20 cellular contexts compared by ENCODE assay signal in genomic region chr6:148186916-148187315, GRCh38.
"Had no signal": no experiment of that assay in that cellular context is flagged by ENCODE, and none has a peak within 500 bp of the region (broad histone marks: within the 10 kb centered on the region; RNA-seq: fewer than 3 reads in every experiment).

No MANE protein-coding gene starts in this region.

- DNase-seq: central memory CD4-positive, alpha-beta T cell; dorsolateral prefrontal cortex; effector CD8-positive, alpha-beta T cell; foreskin fibroblast; hippocampal formation; kidney glomerular epithelial cell; left lung; lower lobe of right lung; mesenchymal stem cell; midbrain; naive B cell; occipital lobe; psoas muscle; stimulated activated CD4-positive, alpha-beta T cell treated with anti-CD3 and anti-CD28 coated beads, Interleukin-12 subunit alpha, Interleukin-12 subunit beta, amount 100 ng/mL, for 4 hours; stimulated activated naive CD4-positive, alpha-beta T cell; trophoblast cell had no signal

- H3K27ac Mint-ChIP-seq: nephron had no signal

- H3K4me1 ChIP-seq: left lung, lower lobe of right lung, psoas muscle had no signal

- H3K4me1 Mint-ChIP-seq: naive B cell, nephron had no signal

- H3K9me3 ChIP-seq: esophagus muscularis mucosa, left lung, lower lobe of right lung, psoas muscle had no signal

- ATAC-seq: left lung, lower lobe of right lung, psoas muscle had no signal

- H3K4me3 Mint-ChIP-seq: naive B cell, nephron had no signal

- H3K36me3 ChIP-seq: esophagus muscularis mucosa, left lung, lower lobe of right lung had no signal

- H3K9me3 Mint-ChIP-seq: nephron had no signal

- H3K27me3 ChIP-seq: esophagus muscularis mucosa, left lung had no signal

- H3K27ac ChIP-seq: coronary artery, dorsolateral prefrontal cortex, esophagus muscularis mucosa, left lung, lower lobe of right lung, parathyroid adenoma, psoas muscle had no signal

- H3K36me3 Mint-ChIP-seq: naive B cell had no signal

- H3K4me3 ChIP-seq: coronary artery, dorsolateral prefrontal cortex, esophagus muscularis mucosa, left lung, lower lobe of right lung, psoas muscle had no signal
